1 cellular context compared by ENCODE assay signal in the genomic region with DNA sequence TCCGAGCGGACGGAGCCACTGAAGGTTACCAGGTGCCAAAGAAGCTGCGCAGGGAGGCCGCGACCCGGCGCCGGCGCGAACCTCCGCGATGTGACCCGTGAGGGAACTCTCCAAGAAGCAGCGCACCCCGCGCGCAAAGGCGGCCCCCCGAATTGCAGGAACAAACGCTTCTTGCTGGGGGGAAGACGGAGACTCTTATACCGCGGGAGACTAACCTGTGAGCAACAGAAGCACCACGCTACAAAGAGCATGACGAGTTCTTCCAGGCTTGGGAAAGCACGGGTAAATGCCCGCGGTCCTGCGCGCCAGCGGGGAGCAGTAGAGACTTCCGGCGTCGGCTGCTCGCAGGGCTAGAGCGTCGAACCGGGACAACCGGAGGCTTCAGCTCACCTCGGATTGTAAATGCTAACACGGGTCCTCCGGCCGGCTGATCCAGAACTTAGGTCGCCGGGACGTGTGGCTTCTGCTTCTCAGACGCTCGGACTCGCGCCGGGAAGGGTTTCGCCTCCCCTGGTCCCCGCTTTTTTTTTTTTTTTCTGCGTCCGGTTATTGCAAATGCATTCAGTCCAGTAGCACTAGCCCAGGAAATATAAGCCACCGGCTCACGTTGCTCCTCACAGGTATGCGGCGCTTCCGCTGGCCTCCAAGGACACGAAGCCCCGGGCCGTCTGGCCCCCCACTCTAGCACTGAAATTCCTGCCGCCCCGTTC.
A peak's percentile ranks its signal among the peaks of the same experiment; 100 is the strongest.
TF ChIP-seq lines count a peak whose summit lies in the region.

Gene COA1 (minus strand): TSS at position 310 of the 710 bp plus-strand sequence. CDS start 80,909 bp downstream, outside the sequence.

TF ChIP-seq in K562, 482 proteins besides CTCF, POLR2A, EP300 and RAD21 (continued from another document and continues in another):
- TF ChIP-seq NCOA2 (IDR thresholded peaks at IDR 0.05; ENCODE audit: partially characterized antibody in 2 of 2) (no peak), ZBTB7A (IDR thresholded peaks at IDR 0.05; ENCODE audit: borderline replicate concordance, control insufficient read depth, low read depth, low read length) (0 out of 2 replicates have a peak, but pooled peaks have one; percentile 3), CAMTA2 (CRISPR knock-in tag; conservative IDR thresholded peaks at IDR 0.05) (no peak), BRD4 (IDR thresholded peaks at IDR 0.05) (no peak), GATAD2B (IDR thresholded peaks at IDR 0.05; ENCODE audit: borderline replicate concordance) (no peak), ZNF134 (CRISPR knock-in tag; conservative IDR thresholded peaks at IDR 0.05) (no peak), ZNF23 (CRISPR knock-in tag; IDR thresholded peaks at IDR 0.05) (no peak), MAX (CRISPR knock-in tag; IDR thresholded peaks at IDR 0.05) (peak; percentile 79), SAP30 (IDR thresholded peaks at IDR 0.05; ENCODE audit: borderline replicate concordance, insufficient read depth, low read depth, low read length, poor library complexity, severe bottlenecking) (peak; percentile 5), CXXC5 (CRISPR knock-in tag; IDR thresholded peaks at IDR 0.05) (peak; percentile 81), DACH1 (IDR thresholded peaks at IDR 0.05; ENCODE audit: partially characterized antibody) (peak; percentile 60), POLR2B (IDR thresholded peaks at IDR 0.05; ENCODE audit: low read depth, partially characterized antibody) (peak; percentile 87), ARID1B (IDR thresholded peaks at IDR 0.05) (no peak), TAF15 (IDR thresholded peaks at IDR 0.05; ENCODE audit: low read depth, low read length) (no peak), ETS1 (conservative IDR thresholded peaks at IDR 0.05; ENCODE audit: control insufficient read depth, low read depth, low read length) (peak; percentile 94), CHD4 (IDR thresholded peaks at IDR 0.05; ENCODE audit: insufficient read depth, insufficient replicate concordance, low read depth, low read length, poor library complexity, severe bottlenecking) (no peak), THRAP3 (IDR thresholded peaks at IDR 0.05; ENCODE audit: borderline replicate concordance) (no peak), ZNF695 (CRISPR knock-in tag; IDR thresholded peaks at IDR 0.05) (no peak), ZNF324 (CRISPR knock-in tag; IDR thresholded peaks at IDR 0.05) (no peak), NCOA4 (IDR thresholded peaks at IDR 0.05; ENCODE audit: partially characterized antibody) (no peak), POLR2H (tag; IDR thresholded peaks at IDR 0.05; ENCODE audit: low read depth) (peak; percentile 83), REST (CRISPR knock-in tag; IDR thresholded peaks at IDR 0.05; ENCODE audit: low read depth) (0 out of 2 replicates have a peak, but pooled peaks have one; percentile 24), NFE2 (IDR thresholded peaks at IDR 0.05; ENCODE audit: low read depth) (no peak), XRCC4 (IDR thresholded peaks at IDR 0.05; ENCODE audit: extremely low read depth, insufficient read depth, insufficient read length) (no peak), PHTF2 (CRISPR knock-in tag; IDR thresholded peaks at IDR 0.05) (no peak), SMC3 (conservative IDR thresholded peaks at IDR 0.05; ENCODE audit: insufficient read depth, low read depth, low read length) (no peak), HMG20A (CRISPR knock-in tag; conservative IDR thresholded peaks at IDR 0.05) (no peak), ZNF507 (tag; conservative IDR thresholded peaks at IDR 0.05) (no peak), HLTF (IDR thresholded peaks at IDR 0.05) (no peak), ZNF551 (CRISPR knock-in tag; IDR thresholded peaks at IDR 0.05) (no peak)
- TF ChIP-seq, protein P1, sequence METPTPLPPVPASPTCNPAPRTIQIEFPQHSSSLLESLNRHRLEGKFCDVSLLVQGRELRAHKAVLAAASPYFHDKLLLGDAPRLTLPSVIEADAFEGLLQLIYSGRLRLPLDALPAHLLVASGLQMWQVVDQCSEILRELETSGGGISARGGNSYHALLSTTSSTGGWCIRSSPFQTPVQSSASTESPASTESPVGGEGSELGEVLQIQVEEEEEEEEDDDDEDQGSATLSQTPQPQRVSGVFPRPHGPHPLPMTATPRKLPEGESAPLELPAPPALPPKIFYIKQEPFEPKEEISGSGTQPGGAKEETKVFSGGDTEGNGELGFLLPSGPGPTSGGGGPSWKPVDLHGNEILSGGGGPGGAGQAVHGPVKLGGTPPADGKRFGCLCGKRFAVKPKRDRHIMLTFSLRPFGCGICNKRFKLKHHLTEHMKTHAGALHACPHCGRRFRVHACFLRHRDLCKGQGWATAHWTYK (CRISPR knock-in tag; IDR thresholded peaks at IDR 0.05): peak; percentile 43; the same call in 1 of the 2 replicates
- TF ChIP-seq, protein P2, sequence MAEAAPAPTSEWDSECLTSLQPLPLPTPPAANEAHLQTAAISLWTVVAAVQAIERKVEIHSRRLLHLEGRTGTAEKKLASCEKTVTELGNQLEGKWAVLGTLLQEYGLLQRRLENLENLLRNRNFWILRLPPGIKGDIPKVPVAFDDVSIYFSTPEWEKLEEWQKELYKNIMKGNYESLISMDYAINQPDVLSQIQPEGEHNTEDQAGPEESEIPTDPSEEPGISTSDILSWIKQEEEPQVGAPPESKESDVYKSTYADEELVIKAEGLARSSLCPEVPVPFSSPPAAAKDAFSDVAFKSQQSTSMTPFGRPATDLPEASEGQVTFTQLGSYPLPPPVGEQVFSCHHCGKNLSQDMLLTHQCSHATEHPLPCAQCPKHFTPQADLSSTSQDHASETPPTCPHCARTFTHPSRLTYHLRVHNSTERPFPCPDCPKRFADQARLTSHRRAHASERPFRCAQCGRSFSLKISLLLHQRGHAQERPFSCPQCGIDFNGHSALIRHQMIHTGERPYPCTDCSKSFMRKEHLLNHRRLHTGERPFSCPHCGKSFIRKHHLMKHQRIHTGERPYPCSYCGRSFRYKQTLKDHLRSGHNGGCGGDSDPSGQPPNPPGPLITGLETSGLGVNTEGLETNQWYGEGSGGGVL (CRISPR knock-in tag; IDR thresholded peaks at IDR 0.05): no peak
- TF ChIP-seq, protein P3, sequence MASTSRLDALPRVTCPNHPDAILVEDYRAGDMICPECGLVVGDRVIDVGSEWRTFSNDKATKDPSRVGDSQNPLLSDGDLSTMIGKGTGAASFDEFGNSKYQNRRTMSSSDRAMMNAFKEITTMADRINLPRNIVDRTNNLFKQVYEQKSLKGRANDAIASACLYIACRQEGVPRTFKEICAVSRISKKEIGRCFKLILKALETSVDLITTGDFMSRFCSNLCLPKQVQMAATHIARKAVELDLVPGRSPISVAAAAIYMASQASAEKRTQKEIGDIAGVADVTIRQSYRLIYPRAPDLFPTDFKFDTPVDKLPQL (IDR thresholded peaks at IDR 0.05; ENCODE audit: extremely low read depth, insufficient read length): peak; percentile 81
- TF ChIP-seq, protein P4, sequence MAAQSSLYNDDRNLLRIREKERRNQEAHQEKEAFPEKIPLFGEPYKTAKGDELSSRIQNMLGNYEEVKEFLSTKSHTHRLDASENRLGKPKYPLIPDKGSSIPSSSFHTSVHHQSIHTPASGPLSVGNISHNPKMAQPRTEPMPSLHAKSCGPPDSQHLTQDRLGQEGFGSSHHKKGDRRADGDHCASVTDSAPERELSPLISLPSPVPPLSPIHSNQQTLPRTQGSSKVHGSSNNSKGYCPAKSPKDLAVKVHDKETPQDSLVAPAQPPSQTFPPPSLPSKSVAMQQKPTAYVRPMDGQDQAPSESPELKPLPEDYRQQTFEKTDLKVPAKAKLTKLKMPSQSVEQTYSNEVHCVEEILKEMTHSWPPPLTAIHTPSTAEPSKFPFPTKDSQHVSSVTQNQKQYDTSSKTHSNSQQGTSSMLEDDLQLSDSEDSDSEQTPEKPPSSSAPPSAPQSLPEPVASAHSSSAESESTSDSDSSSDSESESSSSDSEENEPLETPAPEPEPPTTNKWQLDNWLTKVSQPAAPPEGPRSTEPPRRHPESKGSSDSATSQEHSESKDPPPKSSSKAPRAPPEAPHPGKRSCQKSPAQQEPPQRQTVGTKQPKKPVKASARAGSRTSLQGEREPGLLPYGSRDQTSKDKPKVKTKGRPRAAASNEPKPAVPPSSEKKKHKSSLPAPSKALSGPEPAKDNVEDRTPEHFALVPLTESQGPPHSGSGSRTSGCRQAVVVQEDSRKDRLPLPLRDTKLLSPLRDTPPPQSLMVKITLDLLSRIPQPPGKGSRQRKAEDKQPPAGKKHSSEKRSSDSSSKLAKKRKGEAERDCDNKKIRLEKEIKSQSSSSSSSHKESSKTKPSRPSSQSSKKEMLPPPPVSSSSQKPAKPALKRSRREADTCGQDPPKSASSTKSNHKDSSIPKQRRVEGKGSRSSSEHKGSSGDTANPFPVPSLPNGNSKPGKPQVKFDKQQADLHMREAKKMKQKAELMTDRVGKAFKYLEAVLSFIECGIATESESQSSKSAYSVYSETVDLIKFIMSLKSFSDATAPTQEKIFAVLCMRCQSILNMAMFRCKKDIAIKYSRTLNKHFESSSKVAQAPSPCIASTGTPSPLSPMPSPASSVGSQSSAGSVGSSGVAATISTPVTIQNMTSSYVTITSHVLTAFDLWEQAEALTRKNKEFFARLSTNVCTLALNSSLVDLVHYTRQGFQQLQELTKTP (IDR thresholded peaks at IDR 0.05; ENCODE audit: low read depth in 1 of 2, partially characterized antibody in 2 of 2): peak; percentile 53 to 81
- TF ChIP-seq, protein P5, sequence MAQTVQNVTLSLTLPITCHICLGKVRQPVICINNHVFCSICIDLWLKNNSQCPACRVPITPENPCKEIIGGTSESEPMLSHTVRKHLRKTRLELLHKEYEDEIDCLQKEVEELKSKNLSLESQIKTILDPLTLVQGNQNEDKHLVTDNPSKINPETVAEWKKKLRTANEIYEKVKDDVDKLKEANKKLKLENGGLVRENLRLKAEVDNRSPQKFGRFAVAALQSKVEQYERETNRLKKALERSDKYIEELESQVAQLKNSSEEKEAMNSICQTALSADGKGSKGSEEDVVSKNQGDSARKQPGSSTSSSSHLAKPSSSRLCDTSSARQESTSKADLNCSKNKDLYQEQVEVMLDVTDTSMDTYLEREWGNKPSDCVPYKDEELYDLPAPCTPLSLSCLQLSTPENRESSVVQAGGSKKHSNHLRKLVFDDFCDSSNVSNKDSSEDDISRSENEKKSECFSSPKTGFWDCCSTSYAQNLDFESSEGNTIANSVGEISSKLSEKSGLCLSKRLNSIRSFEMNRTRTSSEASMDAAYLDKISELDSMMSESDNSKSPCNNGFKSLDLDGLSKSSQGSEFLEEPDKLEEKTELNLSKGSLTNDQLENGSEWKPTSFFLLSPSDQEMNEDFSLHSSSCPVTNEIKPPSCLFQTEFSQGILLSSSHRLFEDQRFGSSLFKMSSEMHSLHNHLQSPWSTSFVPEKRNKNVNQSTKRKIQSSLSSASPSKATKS (CRISPR knock-in tag; IDR thresholded peaks at IDR 0.05): no peak
- TF ChIP-seq, protein P6, sequence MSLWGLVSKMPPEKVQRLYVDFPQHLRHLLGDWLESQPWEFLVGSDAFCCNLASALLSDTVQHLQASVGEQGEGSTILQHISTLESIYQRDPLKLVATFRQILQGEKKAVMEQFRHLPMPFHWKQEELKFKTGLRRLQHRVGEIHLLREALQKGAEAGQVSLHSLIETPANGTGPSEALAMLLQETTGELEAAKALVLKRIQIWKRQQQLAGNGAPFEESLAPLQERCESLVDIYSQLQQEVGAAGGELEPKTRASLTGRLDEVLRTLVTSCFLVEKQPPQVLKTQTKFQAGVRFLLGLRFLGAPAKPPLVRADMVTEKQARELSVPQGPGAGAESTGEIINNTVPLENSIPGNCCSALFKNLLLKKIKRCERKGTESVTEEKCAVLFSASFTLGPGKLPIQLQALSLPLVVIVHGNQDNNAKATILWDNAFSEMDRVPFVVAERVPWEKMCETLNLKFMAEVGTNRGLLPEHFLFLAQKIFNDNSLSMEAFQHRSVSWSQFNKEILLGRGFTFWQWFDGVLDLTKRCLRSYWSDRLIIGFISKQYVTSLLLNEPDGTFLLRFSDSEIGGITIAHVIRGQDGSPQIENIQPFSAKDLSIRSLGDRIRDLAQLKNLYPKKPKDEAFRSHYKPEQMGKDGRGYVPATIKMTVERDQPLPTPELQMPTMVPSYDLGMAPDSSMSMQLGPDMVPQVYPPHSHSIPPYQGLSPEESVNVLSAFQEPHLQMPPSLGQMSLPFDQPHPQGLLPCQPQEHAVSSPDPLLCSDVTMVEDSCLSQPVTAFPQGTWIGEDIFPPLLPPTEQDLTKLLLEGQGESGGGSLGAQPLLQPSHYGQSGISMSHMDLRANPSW (CRISPR knock-in tag; IDR thresholded peaks at IDR 0.05): no peak
